Comparison of ENCODE assay signal across 8 cellular contexts in genomic region chr22:50507991-50508884, GRCh38. TPM values are rescaled to one million over a fixed set of nuclear protein-coding genes. Genes with fewer than 3 reads are reported as not detected.
DNase-seq lines count a peak whose midpoint lies in the region; ATAC-seq, FAIRE-seq and TF ChIP-seq lines count a peak whose summit lies in the region.

Gene NCAPH2, plus strand, starts transcription at chr22:50508224. Its CDS starts 114 bp downstream, at chr22:50508338.

- no peaks in the 10 kb centered on the region for H3K27me3 ChIP-seq in right atrium auricular region

- no peaks in the 10 kb centered on the region for H3K27me3 Mint-ChIP-seq in progenitor cell of endocrine pancreas

- ATAC-seq in HG02763 (IDR thresholded peaks at IDR 0.05; ENCODE audit: unreplicated experiment): peak; percentile 73

- H3K9me3 ChIP-seq in right atrium auricular region: no peaks in the 10 kb centered on the region

- peak within 1 kb of the TSS; percentile 98 for H3K27ac Mint-ChIP-seq in progenitor cell of endocrine pancreas

- intact Hi-C loops in T-helper 1 cell treated with Interleukin-12 subunit alpha and Interleukin-12 subunit beta and Interleukin-4 antibody, amounts not matched to agents 30 ng/mL and 1 ng/mL, for 36 hours (cut with micrococcal nuclease): loop anchor here (1.0 to 5.0 kb wide), 12 partner anchors 17 to 316 kb away; partner anchors contain the start of genes ARSA, CHKB, MAPK11 and PPP6R2

- peaks cover 0 to 33% of the 10 kb centered on the region in 2 donors for H3K4me1 ChIP-seq in right atrium auricular region

- DNase-seq in GM12892 (ENCODE audit: insufficient read length): peak; percentile 99
- peak; percentile 52 for DNase-seq in NCI-H1417 treated with DMSO at 0.1 percent for 48 hours (lab: John Stamatoyannopoulos, UW)
- DNase-seq in amygdala (lab: John Stamatoyannopoulos, UW): peak in 49 of 56 donors; percentile 64 to 100 (median 97)
- peak; percentile 97 for DNase-seq in right atrium auricular region (ENCODE audit: low spot score)
- DNase-seq in progenitor cell of endocrine pancreas (ENCODE audit: low spot score, unreplicated experiment): no peak
- peak; percentile 97 for DNase-seq in ureter (ENCODE audit: low spot score)

- H3K4me3 Mint-ChIP-seq in progenitor cell of endocrine pancreas (ENCODE audit: low read depth): peak within 1 kb of the TSS; percentile 95

- H3K36me3 Mint-ChIP-seq in progenitor cell of endocrine pancreas (ENCODE audit: insufficient read depth): no peaks in the 10 kb centered on the region

- peak; percentile 99 for FAIRE-seq in GM12892 (lab: Jason Lieb, UNC)

- H3K9me3 Mint-ChIP-seq in progenitor cell of endocrine pancreas (ENCODE audit: low read depth): no peaks in the 10 kb centered on the region

- H3K4me3 ChIP-seq in right atrium auricular region: peak within 1 kb of the TSS; percentile 88 to 91

- H3K36me3 ChIP-seq in right atrium auricular region: peaks cover 23% of the 10 kb centered on the region

- peaks cover 15% of the 10 kb centered on the region for H3K4me1 Mint-ChIP-seq in progenitor cell of endocrine pancreas (ENCODE audit: low read depth)

- TF ChIP-seq CTCF in right atrium auricular region (IDR thresholded peaks at IDR 0.05): no peak
- no peak for TF ChIP-seq CTCF in progenitor cell of endocrine pancreas (IDR thresholded peaks at IDR 0.05; ENCODE audit: unreplicated experiment)

- peak within 1 kb of the TSS; percentile 89 to 91 for H3K27ac ChIP-seq in right atrium auricular region

- peak; percentile 90 for TF ChIP-seq POLR2A in GM12892 (IDR thresholded peaks at IDR 0.05; ENCODE audit: low read depth, low read length)

RNA-seq across cellular contexts. Expression of gene NCAPH2, which starts in this region (rescaled TPM):
- 29.4 TPM for polyA plus RNA-seq in GM12892 (2012; ENCODE audit: missing spikeins)
- total RNA-seq in T-helper 1 cell treated with Interleukin-12 subunit alpha and Interleukin-12 subunit beta and Interleukin-4 antibody, amounts not matched to agents 30 ng/mL and 1 ng/mL, for 36 hours: 97.5 and 104 TPM in 2 replicates
- total RNA-seq in right atrium auricular region: 10 to 100 TPM; 19.5 to 33.4 TPM
- 61.6 and 66.5 TPM in 2 replicates for total RNA-seq in progenitor cell of endocrine pancreas
- total RNA-seq in ureter: 37.7 TPM
